Comparison of ENCODE assay signal across 1 cellular context in genomic region chr7:412313-412710, GRCh38.
TF ChIP-seq lines count a peak whose summit lies in the region.

No MANE protein-coding gene starts in this region.

TF ChIP-seq in HepG2, 621 proteins besides CTCF, POLR2A, EP300 and RAD21 (continued from another document):
- no peak for TF ChIP-seq ZNF770 (CRISPR knock-in tag; IDR thresholded peaks at IDR 0.05)
TF ChIP-seq in HepG2: peak in this region for 1.
